Comparison of ENCODE assay signal across 8 cellular contexts in the genomic region with DNA sequence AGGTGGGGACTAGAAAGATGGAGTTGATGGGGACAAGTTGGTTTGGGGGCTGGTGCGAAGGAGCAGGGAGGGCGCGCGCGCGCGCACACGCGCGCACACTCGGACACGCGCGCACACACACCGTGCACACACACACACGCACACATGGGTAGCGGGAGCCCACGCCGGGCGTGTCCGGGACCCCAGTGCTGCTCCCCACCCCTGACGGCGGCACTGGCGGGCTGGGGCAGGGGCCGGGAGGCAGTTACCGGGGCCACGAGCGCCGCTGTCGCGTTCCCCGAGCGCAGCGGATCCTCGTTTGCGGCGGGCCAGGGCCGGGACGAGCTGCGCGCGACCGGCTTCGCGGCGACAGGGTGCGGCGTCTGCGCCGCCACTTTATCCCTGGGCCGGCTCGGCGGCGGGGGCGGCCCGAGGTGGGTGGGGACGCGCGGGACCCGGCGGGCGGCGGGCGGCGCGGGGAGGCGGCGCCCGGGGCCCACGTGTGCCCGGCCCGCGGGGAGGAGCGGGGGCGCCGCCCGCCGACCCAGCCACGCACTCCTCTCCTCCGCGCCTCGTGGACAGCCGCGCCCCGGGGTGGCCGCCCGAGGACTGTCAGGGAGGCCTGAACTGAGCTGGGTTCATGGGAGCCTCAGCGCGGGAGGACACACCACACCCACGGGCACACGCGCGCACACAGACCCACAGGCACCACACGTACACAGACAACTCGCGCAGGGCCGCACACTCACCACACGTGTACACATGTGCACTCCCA. TPM values are rescaled to one million over a fixed set of nuclear protein-coding genes. Genes with fewer than 3 reads are reported as not detected.
DNase-seq lines count a peak whose midpoint lies in the region; ATAC-seq and TF ChIP-seq lines count a peak whose summit lies in the region.

No MANE protein-coding gene starts in this region.

- H3K36me3 ChIP-seq in SJSA1 (peaks cover 27% of the 10 kb centered on the region), mucosa of rectum (ENCODE audit: control insufficient read depth in 2 of 2, insufficient read depth in 2 of 2, low read length in 2 of 2) (peaks cover 0 to 3% of the 10 kb centered on the region in 2 donors), vagina (no peaks in the 10 kb centered on the region)

- no peak overlapping the region for H3K27ac Mint-ChIP-seq in H9

- H3K4me3 ChIP-seq in SJSA1 = peak overlapping the region; percentile 79
- peak overlapping the region; percentile 90 to 93 for H3K4me3 ChIP-seq in mucosa of rectum (ENCODE audit: low read length in 2 of 2)
- H3K4me3 ChIP-seq in vagina = peak overlapping the region; percentile 81 to 89

- H4K91ac ChIP-seq in H9 (ENCODE audit: insufficient read length, low read depth, low read length) = no peak overlapping the region

- H3K36me3 Mint-ChIP-seq in H9 (ENCODE audit: insufficient read depth in 1 of 3, low read depth in 3 of 3) = no peaks in the 10 kb centered on the region; a peak in 2 of 7 replicates

- H3K9ac ChIP-seq in H9 (ENCODE audit: extremely low read depth, insufficient read length, low read length) (no peak overlapping the region), mucosa of rectum (ENCODE audit: low read depth in 1 of 2, low read length in 2 of 2) (peak overlapping the region; percentile 94 to 97)

- DNase-seq in NCI-H748 (lab: John Stamatoyannopoulos, UW; ENCODE audit: unreplicated experiment) (peak; percentile 44), NCI-H748 treated with DMSO at 0.1 percent for 48 hours (lab: John Stamatoyannopoulos, UW) (no peak), H9 (no peak), SJSA1 (ENCODE audit: low read depth in 1 of 2, low spot score in 2 of 2) (peak in 1 of 2 experiments; percentile 10), epithelial cell of prostate (ENCODE audit: low read depth, low spot score) (no peak), vagina (ENCODE audit: extremely low spot score in 2 of 2) (peak in 1 of 2 donors; percentile 95)

- H3K4me2 ChIP-seq in H9 (ENCODE audit: insufficient read depth, insufficient read length, low read length) = peak overlapping the region; percentile 82

- no peak overlapping the region for H3T11ph ChIP-seq in H9 (ENCODE audit: low read length)

- TF ChIP-seq POLR2A in vagina (IDR thresholded peaks at IDR 0.05) = no peak

- no peak overlapping the region for H2BK15ac ChIP-seq in H9 (ENCODE audit: low read depth, low read length)

- H3K4me3 Mint-ChIP-seq in H9 = peak overlapping the region; percentile 80 to 89

- no peak overlapping the region for H3K56ac ChIP-seq in H9 (ENCODE audit: insufficient read length, low read depth, low read length)

- no peaks in the 10 kb centered on the region for H3K79me1 ChIP-seq in H9 (ENCODE audit: insufficient read depth, low read depth, low read length, poor library complexity, severe bottlenecking)

- no peak for ATAC-seq in HG02938 (IDR thresholded peaks at IDR 0.05; ENCODE audit: unreplicated experiment)

- intact Hi-C loops in vagina (cut with DNase I) = loop anchor here (5.0 to 10.0 kb wide), 4 partner anchors 78 to 248 kb away; no protein-coding TSS in a partner anchor

- no peaks in the 10 kb centered on the region for H4K20me1 ChIP-seq in H9 (ENCODE audit: control insufficient read depth, insufficient read depth, insufficient read length)

- H3K14ac ChIP-seq in H9 (ENCODE audit: insufficient read depth, low read length) = 0 out of 2 replicates have a peak overlapping the region, but pooled peaks have one; percentile 63

- no peak overlapping the region for H2BK12ac ChIP-seq in H9 (ENCODE audit: insufficient read length, low read depth, low read length)

- H3K9me3 ChIP-seq in H9 (ENCODE audit: control insufficient read depth, low read depth, low read length) (no peaks in the 10 kb centered on the region), SJSA1 (replicated peaks) (peaks cover 1% of the 10 kb centered on the region; the same call in 1 of the 2 replicates), mucosa of rectum (ENCODE audit: control insufficient read depth in 2 of 2, low read length in 2 of 2) (no peaks in the 10 kb centered on the region), vagina (no peaks in the 10 kb centered on the region)

- H3K27me3 Mint-ChIP-seq in H9 (ENCODE audit: low read depth) = peaks cover 55% of the 10 kb centered on the region

- H2BK120ac ChIP-seq in H9 (ENCODE audit: low read depth, low read length, poor library complexity, severe bottlenecking) = no peak overlapping the region

- no peak overlapping the region for H3K4ac ChIP-seq in H9 (ENCODE audit: low read depth, low read length)

- H4K8ac ChIP-seq in H9 (replicated peaks; ENCODE audit: insufficient read length, low read depth, low read length) = no peak overlapping the region

- peaks cover 23 to 24% of the 10 kb centered on the region in 2 experiments for H3K4me1 Mint-ChIP-seq in H9

- H3K23me2 ChIP-seq in H9 (ENCODE audit: insufficient read length, low read depth, low read length, poor library complexity, severe bottlenecking) = peaks cover 6% of the 10 kb centered on the region

- no peak overlapping the region for H2AFZ ChIP-seq in H9 (ENCODE audit: low read length)

- H2BK20ac ChIP-seq in H9 (ENCODE audit: low read depth, low read length, poor library complexity, severe bottlenecking) = no peak overlapping the region

- H3K23ac ChIP-seq in H9 (ENCODE audit: insufficient read length, low read depth, low read length) = no peak overlapping the region

- H3K9me3 Mint-ChIP-seq in H9 = peaks cover 4 to 10% of the 10 kb centered on the region in 2 experiments; a peak in 4 of 5 replicates

- H3K4me1 ChIP-seq in H9 (ENCODE audit: insufficient read depth, low read length) (no peaks in the 10 kb centered on the region), SJSA1 (replicated peaks) (peaks cover 29% of the 10 kb centered on the region), mucosa of rectum (ENCODE audit: control insufficient read depth in 2 of 2, insufficient read depth in 2 of 2, low read length in 2 of 2) (peaks cover 30 to 43% of the 10 kb centered on the region in 2 donors), vagina (peaks cover 43% of the 10 kb centered on the region)

- H3K79me2 ChIP-seq in H9 (ENCODE audit: insufficient read depth, low read length) = no peaks in the 10 kb centered on the region

- no peak overlapping the region for H4K5ac ChIP-seq in H9 (ENCODE audit: insufficient read length, low read depth, low read length)

- no peak overlapping the region for H3K18ac ChIP-seq in H9 (ENCODE audit: insufficient read length, low read depth, low read length)

- no peak overlapping the region for H2BK5ac ChIP-seq in H9 (ENCODE audit: insufficient read length, low read length)

- TF ChIP-seq CTCF in H9 (conservative IDR thresholded peaks at IDR 0.05) (no peak), vagina (IDR thresholded peaks at IDR 0.05) (peak in 1 of 3 experiments; percentile 33)

- H2AK5ac ChIP-seq in H9 (ENCODE audit: insufficient read length, low read length) = no peak overlapping the region

- WGBS in H9 (ENCODE audit: extremely low coverage, insufficient read length, low lambda C conversion rate) = no CpG with 5 or more reads among the region's 98 CpGs

- H3K27ac ChIP-seq in H9 (ENCODE audit: insufficient read length, low read depth, low read length) = no peak overlapping the region
- peak overlapping the region; percentile 54 for H3K27ac ChIP-seq in SJSA1
- H3K27ac ChIP-seq in epithelial cell of prostate = peak overlapping the region; percentile 91
- H3K27ac ChIP-seq in mucosa of rectum (ENCODE audit: low read depth in 2 of 2, low read length in 2 of 2) = peak overlapping the region; percentile 92 to 96
- H3K27ac ChIP-seq in vagina = peak overlapping the region; percentile 85

- H3K27me3 ChIP-seq in H9 (ENCODE audit: insufficient read depth, low read length) = peaks cover 10% of the 10 kb centered on the region
- no peaks in the 10 kb centered on the region for H3K27me3 ChIP-seq in SJSA1 (replicated peaks)
- no peaks in the 10 kb centered on the region for H3K27me3 ChIP-seq in mucosa of rectum (ENCODE audit: control insufficient read depth in 2 of 2, insufficient read depth in 2 of 2, low read length in 2 of 2)
- H3K27me3 ChIP-seq in vagina = no peaks in the 10 kb centered on the region

RNA-seq across cellular contexts. Expression of gene MGLL, which starts 0.7 kb away (rescaled TPM):
- total RNA-seq in H9 (2021) (0.11 and 0.22 TPM in 2 replicates), vagina (35.6 TPM)
- total RNA-seq in SJSA1 (2014; rRNA removed; shearing (Covaris generic)) = 31.9 and 47.7 TPM in 2 replicates

Comparison
In these comparisons a context has a peak if more than half of its experiments do, and no peak if none do; other contexts are left out.
1. RNA of gene MGLL, which starts 0.7 kb away (total RNA-seq): 31.9 to 47.7 TPM in SJSA1 and 35.6 TPM in vagina (single experiment); 0.11 to 0.22 TPM in H9; every median in the first group is over 10 times any median in the second.
2. Peak in every context shown above with its lines, with median percentiles within 50 percentile points of each other: H3K4me3 ChIP-seq.